ENCODE assay signal across 23 cellular contexts in the genomic region with DNA sequence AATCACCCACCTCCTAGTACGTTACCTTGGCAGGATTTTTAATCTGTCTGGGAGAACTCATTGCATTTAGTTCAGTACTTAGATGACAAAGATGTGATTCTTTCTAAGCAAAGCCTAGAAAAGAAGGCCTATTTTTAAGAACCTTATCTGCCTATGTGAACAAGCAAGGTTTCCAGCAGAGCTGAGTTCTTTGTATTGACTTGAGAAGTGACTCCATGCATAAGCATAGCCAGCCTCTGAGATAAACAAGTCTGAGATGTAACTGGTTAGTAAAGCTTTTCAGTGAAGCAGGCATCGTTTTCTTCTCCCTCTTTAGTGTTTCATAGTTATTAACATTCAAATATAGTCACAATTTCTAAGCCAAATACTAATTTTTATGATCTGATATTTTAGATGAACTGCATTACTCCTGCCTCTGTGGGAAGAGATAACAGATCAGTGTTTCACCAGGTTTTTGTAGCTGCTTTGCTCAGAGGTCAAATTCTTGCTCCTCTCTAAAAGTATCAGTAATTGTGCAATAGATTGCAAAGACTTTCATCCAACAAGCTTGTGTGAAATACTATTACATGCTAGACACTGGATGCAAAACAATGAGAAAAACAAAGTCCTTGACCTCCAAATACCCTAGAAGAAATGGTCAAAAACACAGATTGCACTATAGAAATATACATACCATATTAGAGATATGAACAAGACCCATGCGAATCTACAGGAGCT.
"Had no signal": no experiment of that assay in that cellular context is flagged by ENCODE, and none has a peak within 500 bp of the region (broad histone marks: within the 10 kb centered on the region; RNA-seq: fewer than 3 reads in every experiment).

No MANE protein-coding gene starts in this region.

- FAIRE-seq: bronchial epithelial cell, frontal cortex, keratinocyte, urothelium cell line had no signal

- H3K36me3 ChIP-seq: adrenal gland, heart right ventricle, tibial artery had no signal

- H3K27ac ChIP-seq: adrenal gland, heart right ventricle, tibial artery, VCaP had no signal

- H3K9me3 ChIP-seq: adrenal gland, tibial artery had no signal

- H3K4me3 ChIP-seq: adrenal gland, heart right ventricle, lung, tibial artery had no signal

- H3K27me3 ChIP-seq: tibial artery had no signal

- H3K27ac Mint-ChIP-seq: activated T-cell treated with anti-CD3 and anti-CD28 coated beads, Interleukin-2, amount 50 U/mL, for 72 hours; mesothelial cell of epicardium; natural killer cell treated with Interleukin-12 subunit alpha and Interleukin-12 subunit beta and Interleukin-15 and Interleukin-18, amount 100 ng/mL, for 72 hours had no signal

- ATAC-seq: activated T-cell treated with anti-CD3 and anti-CD28 coated beads, Interleukin-2, amount 50 U/mL, for 72 hours; heart right ventricle; natural killer cell treated with Interleukin-12 subunit alpha and Interleukin-12 subunit beta and Interleukin-15 and Interleukin-18, amount 100 ng/mL, for 72 hours had no signal

- DNase-seq: activated CD4-positive, alpha-beta T cell treated with anti-CD3 and anti-CD28 coated beads for 1 hour; activated CD4-positive, alpha-beta T cell treated with anti-CD3 and anti-CD28 coated beads, Interleukin-2, amount 50 U/mL, for 4 hours; activated effector memory CD4-positive, alpha-beta T cell treated with anti-CD3 and anti-CD28 coated beads, Interleukin-2, amount 50 U/mL, for 16 hours; activated naive CD4-positive, alpha-beta T cell treated with anti-CD3 and anti-CD28 coated beads, Interleukin-2, amount 50 U/mL, for 16 hours; activated T-cell treated with anti-CD3 and anti-CD28 coated beads, Interleukin-2, amount 50 U/mL, for 72 hours; adrenal gland; dermis blood vessel endothelial cell; effector memory CD4-positive, alpha-beta T cell; heart right ventricle; nucleus accumbens; posterior cingulate gyrus; stimulated activated CD4-positive, alpha-beta T cell treated with anti-CD3 and anti-CD28 coated beads, Interleukin-2, amount 100 ng/mL, for 24 hours; stimulated activated naive CD4-positive, alpha-beta T cell treated with Interleukin-2 at 50 U/mL for 16 hours; substantia nigra; tibial artery had no signal

- H3K4me1 ChIP-seq: adrenal gland had no signal

- H3K4me3 Mint-ChIP-seq: activated T-cell treated with anti-CD3 and anti-CD28 coated beads, Interleukin-2, amount 50 U/mL, for 72 hours; mesothelial cell of epicardium; natural killer cell treated with Interleukin-12 subunit alpha and Interleukin-12 subunit beta and Interleukin-15 and Interleukin-18, amount 100 ng/mL, for 72 hours had no signal
